Comparison of ENCODE assay signal across 8 cellular contexts in genomic region chr7:88927-89921, GRCh38.
DNase-seq lines count a peak whose midpoint lies in the region; ATAC-seq and TF ChIP-seq lines count a peak whose summit lies in the region.

No MANE protein-coding gene starts in this region.

- H3K9ac ChIP-seq in skeletal muscle satellite cell (ENCODE audit: low read depth, low read length), result peak overlapping the region; percentile 51

- intact Hi-C loops in CD4-positive, alpha-beta T cell (cut with DNase I, micrococcal nuclease), result no loop called here

- no peaks in the 10 kb centered on the region for H3K27me3 Mint-ChIP-seq in CD4-positive, alpha-beta T cell

- no peak overlapping the region for H3K27ac Mint-ChIP-seq in CD4-positive, alpha-beta T cell

- H3K9me3 Mint-ChIP-seq in CD4-positive, alpha-beta T cell, result no peaks in the 10 kb centered on the region

- peak overlapping the region; percentile 4 for H3K4me3 ChIP-seq in skeletal muscle satellite cell (ENCODE audit: low read length)

- H3K27ac ChIP-seq in foreskin keratinocyte, result no peak overlapping the region
- H3K27ac ChIP-seq in CD4-positive, alpha-beta T cell (ENCODE audit: low read depth, low read length), result no peak overlapping the region

- TF ChIP-seq CTCF in foreskin keratinocyte (conservative IDR thresholded peaks at IDR 0.05), result no peak
- TF ChIP-seq CTCF in CD4-positive, alpha-beta T cell (IDR thresholded peaks at IDR 0.05), result no peak

- H3K4me3 Mint-ChIP-seq in CD4-positive, alpha-beta T cell, result no peak overlapping the region

- H3K4me1 Mint-ChIP-seq in CD4-positive, alpha-beta T cell (ENCODE audit: low read depth), result peaks cover 5% of the 10 kb centered on the region

- CTCF ChIA-PET in CD4-positive, alpha-beta T cell (lab: Charles Lee), result no interaction called here

- peak; percentile 78 for DNase-seq in GOT3 (lab: John Stamatoyannopoulos, UW)
- DNase-seq in T1000 (lab: John Stamatoyannopoulos, UW), result peak; percentile 79
- peak in 1 of 2 donors; percentile 41 for DNase-seq in foreskin keratinocyte
- DNase-seq in CD4-positive, alpha-beta T cell, result no peak
- DNase-seq in cerebellum (ENCODE audit: low spot score), result no peak

- no peaks in the 10 kb centered on the region for H3K36me3 Mint-ChIP-seq in CD4-positive, alpha-beta T cell (ENCODE audit: low read depth)

- H3K27me3 ChIP-seq in foreskin keratinocyte (no peaks in the 10 kb centered on the region), skeletal muscle satellite cell (ENCODE audit: control insufficient read depth, insufficient read depth, low read length) (peaks cover 38% of the 10 kb centered on the region)
- no peaks in the 10 kb centered on the region for H3K27me3 ChIP-seq in CD4-positive, alpha-beta T cell (ENCODE audit: control insufficient read depth, insufficient read depth, low read length)

- peak overlapping the region; percentile 58 for H3K4me2 ChIP-seq in skeletal muscle satellite cell (ENCODE audit: low read length)

- peak; percentile 74 for ATAC-seq in foreskin keratinocyte
- no peak for ATAC-seq in CD4-positive, alpha-beta T cell (ENCODE audit: poor library complexity)
- no peak for ATAC-seq in GM21381 (IDR thresholded peaks at IDR 0.05; ENCODE audit: unreplicated experiment)
- no peak for ATAC-seq in HG03457 (IDR thresholded peaks at IDR 0.05; ENCODE audit: unreplicated experiment)

- H3K4me1 ChIP-seq in foreskin keratinocyte (peaks cover 18% of the 10 kb centered on the region), skeletal muscle satellite cell (ENCODE audit: control insufficient read depth, insufficient read depth, low read length) (peaks cover 45% of the 10 kb centered on the region)

- POLR2A ChIA-PET in CD4-positive, alpha-beta T cell (lab: Charles Lee), result no interaction called here

- no peaks in the 10 kb centered on the region for H3K9me3 ChIP-seq in skeletal muscle satellite cell (replicated peaks; ENCODE audit: low read length)
- H3K9me3 ChIP-seq in CD4-positive, alpha-beta T cell (ENCODE audit: control insufficient read depth, low read length), result no peaks in the 10 kb centered on the region

- no peaks in the 10 kb centered on the region for H3K36me3 ChIP-seq in skeletal muscle satellite cell (ENCODE audit: insufficient read depth, low read length)

Comparison
In these comparisons a context has a peak if more than half of its experiments do, and no peak if none do; other contexts are left out.
1. DNase-seq: peak in GOT3 (single experiment) and T1000 (single experiment); none in CD4-positive, alpha-beta T cell (0 of 10) and cerebellum (single experiment).